ENCODE assay signal across 7 cellular contexts in the genomic region with DNA sequence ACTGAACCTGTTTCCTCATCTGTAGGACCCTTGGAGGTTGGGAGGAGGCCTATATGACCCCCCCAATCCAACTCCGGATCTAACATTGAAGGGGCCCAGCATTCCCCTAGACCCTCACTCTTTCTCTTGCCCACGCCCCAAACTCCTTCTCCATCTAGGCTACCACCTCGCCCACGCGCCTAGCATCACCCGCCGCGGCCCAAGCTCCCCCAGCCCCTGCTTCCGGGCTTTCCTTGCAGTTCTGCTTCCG. TPM values are rescaled to one million over a fixed set of nuclear protein-coding genes. Genes with fewer than 3 reads are reported as not detected.
DNase-seq lines count a peak whose midpoint lies in the region; ATAC-seq and TF ChIP-seq lines count a peak whose summit lies in the region.

No MANE protein-coding gene starts in this region.

- intact Hi-C loops in PC-9 (cut with micrococcal nuclease; ENCODE audit: unreplicated experiment) = loop anchor here (2.0 to 10.0 kb wide), 3 partner anchors 56 to 299 kb away; a partner anchor contains a TSS

- CTCF ChIA-PET in PC-9 (lab: Charles Lee) = interaction anchor here (1.1 kb wide), 1 partner anchor 55 kb away, joined by 5 read pairs; a partner anchor contains a TSS

- H4K20me1 ChIP-seq in GM23248 (ENCODE audit: insufficient read depth) (no peaks in the 10 kb centered on the region), PC-9 (ENCODE audit: insufficient read depth) (no peaks in the 10 kb centered on the region)

- in situ Hi-C loops in GM23248 (cut with MboI) = no loop called here

- peak; percentile 46 to 52 for ATAC-seq in stimulated activated naive B cell treated with anti-CD40 and anti-IgM and Interleukin-4, amounts not matched to agents 10 μg/mL and 1 μg/mL and 100 μg/mL, for 72 hours (replicated peaks)
- ATAC-seq in GM18519 (IDR thresholded peaks at IDR 0.05; ENCODE audit: low FRiP score, unreplicated experiment) (no peak), HG02642 (IDR thresholded peaks at IDR 0.05; ENCODE audit: poor library complexity, unreplicated experiment) (no peak)

- H2AFZ ChIP-seq in GM23248 (peak overlapping the region; percentile 86), PC-9 (peak overlapping the region; percentile 93)

- POLR2A ChIA-PET in PC-9 (lab: Charles Lee; ENCODE audit: unreplicated experiment) = interaction anchor here (0.6 to 1.5 kb wide), 2 partner anchors 52 to 55 kb away, joined by 5 to 10 read pairs; a partner anchor contains a TSS

- peak overlapping the region; percentile 98 for H3K9ac ChIP-seq in GM23248

- H3K27me3 ChIP-seq in GM23248 (replicated peaks; ENCODE audit: insufficient read depth) (no peaks in the 10 kb centered on the region), PC-9 (ENCODE audit: insufficient read depth, low read depth) (no peaks in the 10 kb centered on the region)

- peaks cover 0 to 13% (median 5%) of the 10 kb centered on the region in 5 experiments for H3K9me3 Mint-ChIP-seq in brain
- no peaks in the 10 kb centered on the region for H3K9me3 Mint-ChIP-seq in stimulated activated naive B cell treated with anti-CD40 and anti-IgM and Interleukin-4, amounts not matched to agents 10 μg/mL and 1 μg/mL and 100 μg/mL, for 72 hours

- 0 to 2% methylated on average over 4 to 10 of the region's 10 CpGs for WGBS in GM23248 (ENCODE audit: low coverage in 1 of 2, low lambda C conversion rate in 2 of 2, missing lambda C conversion rate in 2 of 2), 2 experiments
- WGBS in mesodermal cell (ENCODE audit: insufficient coverage in 2 of 2), 2 experiments = 0% methylated on average over 1 to 7 of the region's 10 CpGs

- H3K9me3 ChIP-seq in GM23248 (ENCODE audit: low read depth) (no peaks in the 10 kb centered on the region), PC-9 (ENCODE audit: insufficient read depth, low read depth) (peaks cover 4% of the 10 kb centered on the region; the same call in 1 of the 2 replicates), mesodermal cell (ENCODE audit: control insufficient read depth, low read length) (peaks cover 14% of the 10 kb centered on the region)

- H3K36me3 Mint-ChIP-seq in brain = peaks cover 22% of the 10 kb centered on the region
- H3K36me3 Mint-ChIP-seq in stimulated activated naive B cell treated with anti-CD40 and anti-IgM and Interleukin-4, amounts not matched to agents 10 μg/mL and 1 μg/mL and 100 μg/mL, for 72 hours = peaks cover 3 to 11% of the 10 kb centered on the region in 2 donors

- H3K4me3 Mint-ChIP-seq in brain = peak overlapping the region; percentile 90 to 96 (median 93)
- H3K4me3 Mint-ChIP-seq in stimulated activated naive B cell treated with anti-CD40 and anti-IgM and Interleukin-4, amounts not matched to agents 10 μg/mL and 1 μg/mL and 100 μg/mL, for 72 hours = peak overlapping the region; percentile 92 to 95

- no TSS peak for BruUV-seq in PC-9 (replicated peaks; lab: Mats Ljungman, UMichigan)

- DNase-seq in GM23248 (peak; percentile 74), PC-9 (no peak)
- DNase-seq in stimulated activated naive B cell treated with anti-CD40 and anti-IgM and Interleukin-4, amounts not matched to agents 10 μg/mL and 1 μg/mL and 100 μg/mL, for 72 hours = peak; percentile 58

- H3K27me3 Mint-ChIP-seq in brain = peaks cover 8% of the 10 kb centered on the region
- H3K27me3 Mint-ChIP-seq in stimulated activated naive B cell treated with anti-CD40 and anti-IgM and Interleukin-4, amounts not matched to agents 10 μg/mL and 1 μg/mL and 100 μg/mL, for 72 hours = no peaks in the 10 kb centered on the region

- TF ChIP-seq CTCF in PC-9 (conservative IDR thresholded peaks at IDR 0.05) (no peak), brain (conservative IDR thresholded peaks at IDR 0.05) (no peak)

- H3K4me1 ChIP-seq in GM23248 (ENCODE audit: insufficient read depth) (peaks cover 23% of the 10 kb centered on the region; the same call in 1 of the 2 replicates), PC-9 (replicated peaks; ENCODE audit: insufficient read depth) (peaks cover 17% of the 10 kb centered on the region; the same call in 1 of the 2 replicates), mesodermal cell (ENCODE audit: control insufficient read depth, insufficient read depth, low read length, poor library complexity, severe bottlenecking) (peaks cover 8% of the 10 kb centered on the region)

- H3F3A ChIP-seq in GM23248 (ENCODE audit: insufficient read depth) = peaks cover 14% of the 10 kb centered on the region; the same call in 1 of the 2 replicates
- 0 out of 2 replicates have a peak, but pooled peaks cover 7% of the 10 kb centered on the region for H3F3A ChIP-seq in PC-9 (ENCODE audit: insufficient read depth, low read depth)

- H3K36me3 ChIP-seq in GM23248 (ENCODE audit: low read depth) (no peaks in the 10 kb centered on the region), PC-9 (ENCODE audit: low read depth) (peaks cover 4% of the 10 kb centered on the region; the same call in 1 of the 2 replicates), mesodermal cell (ENCODE audit: control insufficient read depth, insufficient read depth, low read length) (peaks cover 11% of the 10 kb centered on the region)

- peak overlapping the region; percentile 93 to 98 (median 95) for H3K27ac Mint-ChIP-seq in brain
- H3K27ac Mint-ChIP-seq in stimulated activated naive B cell treated with anti-CD40 and anti-IgM and Interleukin-4, amounts not matched to agents 10 μg/mL and 1 μg/mL and 100 μg/mL, for 72 hours = peak overlapping the region; percentile 93

- H3K4me1 Mint-ChIP-seq in brain = peaks cover 46% of the 10 kb centered on the region
- peaks cover 11 to 27% of the 10 kb centered on the region in 2 donors for H3K4me1 Mint-ChIP-seq in stimulated activated naive B cell treated with anti-CD40 and anti-IgM and Interleukin-4, amounts not matched to agents 10 μg/mL and 1 μg/mL and 100 μg/mL, for 72 hours

- H3K4me3 ChIP-seq in GM23248 (peak overlapping the region; percentile 97), PC-9 (peak overlapping the region; percentile 100), mesodermal cell (ENCODE audit: extremely low read depth, insufficient read depth, low read length, poor library complexity, severe bottlenecking) (peak overlapping the region; percentile 89)

- H3K4me2 ChIP-seq in GM23248 (ENCODE audit: unreplicated experiment) (peak overlapping the region; percentile 89), PC-9 (peak overlapping the region; percentile 98)

- peak overlapping the region; percentile 93 for H3K27ac ChIP-seq in GM23248
- H3K27ac ChIP-seq in PC-9 = no peak overlapping the region
- peak overlapping the region; percentile 96 for H3K27ac ChIP-seq in mesodermal cell (ENCODE audit: low read depth, low read length, severe bottlenecking)

- H3K79me2 ChIP-seq in GM23248 (ENCODE audit: insufficient read depth) (peaks cover 52% of the 10 kb centered on the region), PC-9 (ENCODE audit: low read depth) (peaks cover 26% of the 10 kb centered on the region)

- no peaks in the 10 kb centered on the region for H3K9me2 ChIP-seq in GM23248 (ENCODE audit: insufficient read depth)
- H3K9me2 ChIP-seq in PC-9 (ENCODE audit: insufficient read depth) = no peaks in the 10 kb centered on the region

RNA-seq across cellular contexts. Expression of a gene that starts 0.5 kb away (rescaled TPM):
- 52.4 and 60.7 TPM in 2 replicates for total RNA-seq in GM23248 (2014; rRNA removed; shearing (Covaris generic))
- polyA plus RNA-seq in GM23248 (2016; fragmentation: Nextera tagmentation; extraction: Ambion mirVana) (88.7 and 99.2 TPM in 2 replicates), brain (ENCODE audit: insufficient read depth, low read depth, low replicate concordance) (33.5 TPM)
- total RNA-seq in PC-9 (2021) = 33.0 and 41.7 TPM in 2 replicates
- polyA plus RNA-seq in mesodermal cell (2013, experiment 1 of 2) = 45.0 TPM
- 42.5 TPM for polyA plus RNA-seq in mesodermal cell (2013, experiment 2 of 2)

RNA-seq across cellular contexts. Expression of a gene that starts 54.7 kb away (rescaled TPM):
- total RNA-seq in GM23248 (2014; rRNA removed; shearing (Covaris generic)) = 24.4 and 53.4 TPM in 2 replicates
- polyA plus RNA-seq in GM23248 (2016; fragmentation: Nextera tagmentation; extraction: Ambion mirVana) (122 and 125 TPM in 2 replicates), brain (ENCODE audit: insufficient read depth, low read depth, low replicate concordance) (59.5 TPM)
- total RNA-seq in PC-9 (2021) = 53.9 and 76.1 TPM in 2 replicates
- polyA plus RNA-seq in mesodermal cell (2013, experiment 1 of 2) = 35.8 TPM
- 28.5 TPM for polyA plus RNA-seq in mesodermal cell (2013, experiment 2 of 2)

Comparison
In these comparisons a context has a peak if more than half of its experiments do, and no peak if none do; other contexts are left out.
1. DNase-seq: peak in GM23248 (single experiment) and stimulated activated naive B cell treated with anti-CD40 and anti-IgM and Interleukin-4, amounts not matched to agents 10 μg/mL and 1 μg/mL and 100 μg/mL, for 72 hours (single experiment); none in PC-9 (0 of 2).
2. ATAC-seq: peak in stimulated activated naive B cell treated with anti-CD40 and anti-IgM and Interleukin-4, amounts not matched to agents 10 μg/mL and 1 μg/mL and 100 μg/mL, for 72 hours (2 of 2); none in GM18519 (single experiment) and HG02642 (single experiment).
3. Peak in every context shown above with its lines, with median percentiles within 50 percentile points of each other: H3K4me3 ChIP-seq.